Comparison of ENCODE assay signal across 28 cellular contexts in genomic region chr11:27373392-27373791, GRCh38.
"Had no signal": no experiment of that assay in that cellular context is flagged by ENCODE, and none has a peak within 500 bp of the region (broad histone marks: within the 10 kb centered on the region; RNA-seq: fewer than 3 reads in every experiment).

No MANE protein-coding gene starts in this region.

- H3K4me3 Mint-ChIP-seq: activated CD4-positive, alpha-beta T cell treated with anti-CD3 and anti-CD28 coated beads, Interleukin-2, amount 10 ng/mL, durations not matched to agents 24 days and 14 days; activated naive CD4-positive, alpha-beta T cell treated with anti-CD3 and anti-CD28 coated beads for 36 hours; activated T-cell treated with anti-CD3 and anti-CD28 coated beads, Interleukin-2, amount 50 U/mL, for 4 hours; activated T-helper 1 cell treated with anti-CD3 and anti-CD28 coated beads, Interleukin-12 subunit alpha, Interleukin-12 subunit beta, Interleukin-2, Interleukin-4 antibody, amounts not matched to agents 30 ng/mL and 10 ng/mL and 1 ng/mL, durations not matched to agents 14 hours and 24 hours and 36 hours; brain had no signal

- H3K9me3 ChIP-seq: adrenal gland, MG63, SJCRH30 had no signal

- H3K9me3 Mint-ChIP-seq: activated CD4-positive, alpha-beta T cell treated with anti-CD3 and anti-CD28 coated beads, Interleukin-2, amount 10 ng/mL, durations not matched to agents 24 days and 14 days; activated naive CD4-positive, alpha-beta T cell treated with anti-CD3 and anti-CD28 coated beads for 36 hours; activated naive CD4-positive, alpha-beta T cell treated with anti-CD3 and anti-CD28 coated beads, Interleukin-2, amount 50 U/mL, for 72 hours; activated T-cell treated with anti-CD3 and anti-CD28 coated beads, Interleukin-2, amount 50 U/mL, for 4 hours; activated T-helper 1 cell treated with anti-CD3 and anti-CD28 coated beads, Interleukin-12 subunit alpha, Interleukin-12 subunit beta, Interleukin-2, Interleukin-4 antibody, amounts not matched to agents 30 ng/mL and 10 ng/mL and 1 ng/mL, durations not matched to agents 14 hours and 24 hours and 36 hours; brain had no signal

- FAIRE-seq: bronchial epithelial cell had no signal

- H3K36me3 Mint-ChIP-seq: activated naive CD4-positive, alpha-beta T cell treated with anti-CD3 and anti-CD28 coated beads, Interleukin-2, amount 50 U/mL, for 72 hours had no signal

- H3K36me3 ChIP-seq: MG63 had no signal

- H3K27ac ChIP-seq: adrenal gland, PC-9, SJCRH30, SK-N-MC had no signal

- H3K4me3 ChIP-seq: adrenal gland, K562, MG63, PC-9, SJCRH30, SK-N-MC had no signal

- H3K4me1 ChIP-seq: adrenal gland had no signal

- H3K27me3 Mint-ChIP-seq: brain had no signal

- H2AFZ ChIP-seq: PC-9 had no signal

- H3K27me3 ChIP-seq: adrenal gland, MG63, SJCRH30 had no signal

- H3K4me1 Mint-ChIP-seq: activated CD4-positive, alpha-beta T cell treated with anti-CD3 and anti-CD28 coated beads, Interleukin-2, amount 10 ng/mL, durations not matched to agents 24 days and 14 days had no signal

- DNase-seq: activated CD4-positive, alpha-beta T cell treated with anti-CD3 and anti-CD28 coated beads, Interleukin-2, amount 10 ng/mL, durations not matched to agents 24 days and 14 days; activated CD4-positive, alpha-beta T cell treated with anti-CD3 and anti-CD28 coated beads, Interleukin-2, amount 50 U/mL, for 4 hours; activated CD8-positive, alpha-beta memory T cell treated with anti-CD3 and anti-CD28 coated beads, Interleukin-2, amount 50 U/mL, for 4 hours; activated gamma-delta T cell treated with Interleukin-2 at 50 U/mL for 16 hours; activated naive CD4-positive, alpha-beta T cell treated with anti-CD3 and anti-CD28 coated beads for 36 hours; activated T-cell treated with anti-CD3 and anti-CD28 coated beads for 4 hours; activated T-cell treated with anti-CD3 and anti-CD28 coated beads, Interleukin-2, amount 50 U/mL, for 4 hours; adrenal gland; caudate nucleus; Kasumi-1; MG63; MV-4-11; NCI-H1092; NCI-H1436 treated with DMSO at 0.1 percent for 48 hours; NCI-H1694 treated with DMSO at 0.1 percent for 48 hours; NCI-H2029; NCI-H510A; NCI-H748 treated with DMSO at 0.1 percent for 48 hours; PC-9; SHP77; SJCRH30; T1000 had no signal

- H3K27ac Mint-ChIP-seq: activated CD4-positive, alpha-beta T cell treated with anti-CD3 and anti-CD28 coated beads, Interleukin-2, amount 10 ng/mL, durations not matched to agents 24 days and 14 days; activated naive CD4-positive, alpha-beta T cell treated with anti-CD3 and anti-CD28 coated beads for 36 hours; activated naive CD4-positive, alpha-beta T cell treated with anti-CD3 and anti-CD28 coated beads, Interleukin-2, amount 50 U/mL, for 72 hours; activated T-helper 1 cell treated with anti-CD3 and anti-CD28 coated beads, Interleukin-12 subunit alpha, Interleukin-12 subunit beta, Interleukin-2, Interleukin-4 antibody, amounts not matched to agents 30 ng/mL and 10 ng/mL and 1 ng/mL, durations not matched to agents 14 hours and 24 hours and 36 hours had no signal

- ATAC-seq: activated naive CD4-positive, alpha-beta T cell treated with anti-CD3 and anti-CD28 coated beads, Interleukin-2, amount 50 U/mL, for 72 hours; activated T-cell treated with anti-CD3 and anti-CD28 coated beads, Interleukin-2, amount 50 U/mL, for 4 hours had no signal

- H3K4me2 ChIP-seq: PC-9 had no signal
